10 cellular contexts compared by ENCODE assay signal in the genomic region with DNA sequence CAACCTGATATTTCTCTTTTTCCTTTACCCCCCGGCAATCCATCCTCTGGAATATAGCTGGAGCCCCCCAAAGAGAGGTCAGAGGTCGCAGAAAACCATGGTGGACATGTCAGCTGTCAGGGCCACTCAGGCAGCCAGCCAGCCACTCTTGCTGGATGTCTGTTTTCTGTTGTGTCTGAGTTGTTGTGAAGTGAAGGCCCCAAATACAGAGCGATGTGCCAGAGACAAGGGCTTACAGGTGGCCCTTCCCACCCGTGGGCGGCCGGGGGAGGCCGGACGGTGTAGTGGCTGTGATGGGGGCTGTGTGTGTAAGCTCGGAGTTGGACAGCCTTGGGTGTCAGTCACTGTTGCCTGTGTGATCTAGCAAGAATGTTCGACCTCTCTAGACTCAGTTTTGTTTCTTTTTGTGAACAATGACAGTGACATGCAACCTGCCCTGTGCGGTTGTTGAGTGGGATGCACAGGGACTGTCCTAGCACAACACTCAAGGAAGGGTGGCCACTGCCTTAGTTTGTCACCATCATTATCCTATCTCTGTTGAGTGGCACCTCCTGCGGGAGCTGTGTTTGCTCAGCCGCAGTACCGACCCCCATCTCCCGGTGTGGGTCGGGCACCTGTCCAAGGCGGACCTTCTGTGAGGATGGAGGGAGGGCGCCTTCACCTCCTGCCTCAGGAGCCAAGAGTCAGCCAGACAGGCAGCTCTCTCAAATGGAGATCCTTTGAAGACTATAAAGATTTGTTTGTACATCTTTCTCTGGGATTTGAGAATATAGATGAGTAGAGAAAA.
DNase-seq lines count a peak whose midpoint lies in the region; ATAC-seq and TF ChIP-seq lines count a peak whose summit lies in the region.
"Had no signal": no experiment of that assay in that cellular context is flagged by ENCODE, and none has a peak within 500 bp of the region (broad histone marks: within the 10 kb centered on the region; RNA-seq: fewer than 3 reads in every experiment).

No MANE protein-coding gene starts in this region.

- H3K27me3 ChIP-seq in ascending aorta (no peaks in the 10 kb centered on the region), right cardiac atrium (ENCODE audit: control insufficient read depth, insufficient read depth) (no peaks in the 10 kb centered on the region), tibial artery (no peaks in the 10 kb centered on the region), MM.1S (replicated peaks; ENCODE audit: insufficient read depth, low read length) (peaks cover 92% of the 10 kb centered on the region)

- H3K4me1 ChIP-seq in ascending aorta (peaks cover 17 to 31% of the 10 kb centered on the region in 2 donors), right cardiac atrium (ENCODE audit: control insufficient read depth, insufficient read depth, low read length) (peaks cover 30% of the 10 kb centered on the region), tibial artery (peaks cover 0 to 45% (median 32%) of the 10 kb centered on the region in 4 donors), MM.1S (ENCODE audit: low read length) (no peaks in the 10 kb centered on the region)

- peak overlapping the region in 1 of 2 donors; percentile 12 for H3K4me3 ChIP-seq in ascending aorta
- H3K4me3 ChIP-seq in right cardiac atrium (ENCODE audit: low read length), result no peak overlapping the region
- no peak overlapping the region for H3K4me3 ChIP-seq in tibial artery
- no peak overlapping the region for H3K4me3 ChIP-seq in MM.1S (ENCODE audit: low read length)

- H2AFZ ChIP-seq in MM.1S (ENCODE audit: low read length), result no peak overlapping the region

- H3K9me3 Mint-ChIP-seq in naive thymus-derived CD8-positive, alpha-beta T cell, result no peaks in the 10 kb centered on the region
- H3K9me3 Mint-ChIP-seq: T-helper 2 cell treated with Interferon-gamma antibody and Interleukin-4, amounts not matched to agents 5 μg/mL and 100 μg/mL, for 36 hours had no signal

- DNase-seq in NCI-H1105 treated with DMSO at 0.1 percent for 48 hours (lab: John Stamatoyannopoulos, UW) (peak; percentile 74), ascending aorta (ENCODE audit: low spot score in 2 of 2) (no peak), right cardiac atrium (peak in 2 of 3 donors; percentile 37 to 47), tibial artery (no peak), MM.1S (no peak), GOT3 (lab: John Stamatoyannopoulos, UW) (no peak)
- no peak for DNase-seq in naive thymus-derived CD8-positive, alpha-beta T cell
- DNase-seq: KG1 had no signal

- peaks cover 0 to 5% (median 0%) of the 10 kb centered on the region in 4 donors for H3K4me1 Mint-ChIP-seq in naive thymus-derived CD8-positive, alpha-beta T cell

- no peaks in the 10 kb centered on the region for H3K9me2 ChIP-seq in MM.1S (replicated peaks; ENCODE audit: insufficient read depth, low read length)

- H3K9ac ChIP-seq in MM.1S (ENCODE audit: low read length), result no peak overlapping the region

- WGBS in right cardiac atrium, result 36% methylated on average over 18 of the region's 18 CpGs

- H4K20me1 ChIP-seq in MM.1S (ENCODE audit: insufficient read depth, low read length), result no peaks in the 10 kb centered on the region

- H3K27ac Mint-ChIP-seq in naive thymus-derived CD8-positive, alpha-beta T cell, result peak overlapping the region in 1 of 10 donors; percentile 66
- H3K27ac Mint-ChIP-seq: T-helper 2 cell treated with Interferon-gamma antibody and Interleukin-4, amounts not matched to agents 5 μg/mL and 100 μg/mL, for 36 hours had no signal

- H3K27me3 Mint-ChIP-seq in naive thymus-derived CD8-positive, alpha-beta T cell, result peaks cover 0 to 2% (median 0%) of the 10 kb centered on the region in 5 donors

- no peaks in the 10 kb centered on the region for H3K79me2 ChIP-seq in MM.1S (ENCODE audit: low read length)

- H3K36me3 Mint-ChIP-seq in naive thymus-derived CD8-positive, alpha-beta T cell, result no peaks in the 10 kb centered on the region

- peak in 1 of 2 donors; percentile 2 for ATAC-seq in right cardiac atrium
- no peak for ATAC-seq in naive thymus-derived CD8-positive, alpha-beta T cell
- ATAC-seq: left colon had no signal

- H3F3A ChIP-seq in MM.1S (ENCODE audit: insufficient read depth, low read length), result no peaks in the 10 kb centered on the region

- H3K9me3 ChIP-seq in ascending aorta (no peaks in the 10 kb centered on the region), right cardiac atrium (ENCODE audit: control insufficient read depth, low read length) (no peaks in the 10 kb centered on the region), tibial artery (no peaks in the 10 kb centered on the region), MM.1S (replicated peaks; ENCODE audit: insufficient read depth, low read length) (no peaks in the 10 kb centered on the region)

- POLR2A ChIA-PET in naive thymus-derived CD8-positive, alpha-beta T cell (lab: Charles Lee), result no interaction called here

- peak overlapping the region; percentile 90 to 95 for H3K27ac ChIP-seq in ascending aorta
- peak overlapping the region; percentile 92 for H3K27ac ChIP-seq in right cardiac atrium (ENCODE audit: low read length)
- peak overlapping the region; percentile 88 to 90 for H3K27ac ChIP-seq in tibial artery
- no peak overlapping the region for H3K27ac ChIP-seq in MM.1S (ENCODE audit: low read length)

- no peak overlapping the region for H3K4me3 Mint-ChIP-seq in naive thymus-derived CD8-positive, alpha-beta T cell
- H3K4me3 Mint-ChIP-seq: T-helper 2 cell treated with Interferon-gamma antibody and Interleukin-4, amounts not matched to agents 5 μg/mL and 100 μg/mL, for 36 hours had no signal

- TF ChIP-seq CTCF in ascending aorta (IDR thresholded peaks at IDR 0.05), result no peak
- TF ChIP-seq CTCF in tibial artery (IDR thresholded peaks at IDR 0.05), result no peak
- no peak for TF ChIP-seq CTCF in MM.1S (IDR thresholded peaks at IDR 0.05; ENCODE audit: low read length)

- no peak overlapping the region for H3K4me2 ChIP-seq in MM.1S (ENCODE audit: low read depth, low read length)

- intact Hi-C loops in ascending aorta (cut with DNase I) (loop anchor here (5.0 kb wide), 1 partner anchor 142 kb away; a partner anchor contains a TSS), right cardiac atrium (cut with DNase I) (loop anchor here in 1 of 4 donors (5.0 kb wide), 1 partner anchor 43 kb away; no protein-coding TSS in a partner anchor), tibial artery (cut with DNase I; ENCODE audit: low total_unique reads) (loop anchor here (5.0 kb wide), 1 partner anchor 38 kb away; no protein-coding TSS in a partner anchor)

- no peaks in the 10 kb centered on the region for H3K36me3 ChIP-seq in ascending aorta
- peaks cover 0 to 13% (median 0%) of the 10 kb centered on the region in 3 donors for H3K36me3 ChIP-seq in tibial artery
- no peaks in the 10 kb centered on the region for H3K36me3 ChIP-seq in MM.1S (replicated peaks; ENCODE audit: insufficient read depth, low read length)

Comparison
In these comparisons a context has a peak if more than half of its experiments do, and no peak if none do; other contexts are left out.
1. DNase-seq: peak in NCI-H1105 treated with DMSO at 0.1 percent for 48 hours (single experiment) and right cardiac atrium (2 of 3); none in ascending aorta (0 of 2), tibial artery (0 of 2), MM.1S (single experiment), GOT3 (single experiment) and naive thymus-derived CD8-positive, alpha-beta T cell (0 of 10).